ENCODE assay signal across 21 cellular contexts in the genomic region with DNA sequence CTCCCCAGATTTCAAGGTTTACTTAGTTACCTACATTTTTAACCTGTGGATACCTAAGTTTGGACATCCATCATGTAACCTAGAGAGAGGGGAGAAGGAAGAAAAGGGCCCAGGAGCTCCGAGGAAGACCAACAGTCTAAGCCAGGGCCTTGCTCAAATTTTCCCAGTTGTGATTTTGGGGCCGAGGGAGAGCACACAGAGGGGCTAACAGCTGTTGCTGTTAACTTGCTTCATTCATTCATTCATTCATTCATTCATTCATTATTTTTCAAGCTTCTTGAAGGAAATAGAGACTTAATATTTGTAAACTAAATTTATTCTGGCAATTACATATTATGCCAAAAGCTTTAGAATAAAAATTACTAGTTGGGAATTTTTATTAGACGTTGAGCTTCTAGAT.
"Had no signal": no experiment of that assay in that cellular context is flagged by ENCODE, and none has a peak within 500 bp of the region (broad histone marks: within the 10 kb centered on the region; RNA-seq: fewer than 3 reads in every experiment).

No MANE protein-coding gene starts in this region.

- DNase-seq: central memory CD4-positive, alpha-beta T cell; dorsolateral prefrontal cortex; effector CD4-positive, alpha-beta T cell; foreskin keratinocyte; head of caudate nucleus; left ventricle myocardium superior; naive thymus-derived CD4-positive, alpha-beta T cell; right cardiac atrium; small intestine; stimulated activated CD4-positive, alpha-beta T cell treated with anti-CD3 and anti-CD28 coated beads, Interleukin-15, amount 100 ng/mL, for 24 hours; stimulated activated CD4-positive, alpha-beta T cell treated with anti-CD3 and anti-CD28 coated beads, Interleukin-2, amount 100 ng/mL, for 48 hours; stimulated activated naive B cell treated with anti-CD40 and anti-IgM and Interleukin-4, amounts not matched to agents 10 μg/mL and 1 μg/mL and 100 μg/mL, for 72 hours; thyroid gland; upper lobe of left lung had no signal

- H3K27ac ChIP-seq: dorsolateral prefrontal cortex, epithelial cell of prostate, foreskin keratinocyte, lower lobe of right lung, neural progenitor cell, parathyroid adenoma, thyroid gland, upper lobe of left lung had no signal

- H3K36me3 ChIP-seq: lower lobe of right lung, neural progenitor cell had no signal

- H3K4me1 Mint-ChIP-seq: naive thymus-derived CD4-positive, alpha-beta T cell had no signal

- H3K36me3 Mint-ChIP-seq: naive thymus-derived CD4-positive, alpha-beta T cell; stimulated activated naive B cell treated with anti-CD40 and anti-IgM and Interleukin-4, amounts not matched to agents 10 μg/mL and 1 μg/mL and 100 μg/mL, for 72 hours had no signal

- H3K9me3 Mint-ChIP-seq: naive thymus-derived CD4-positive, alpha-beta T cell; nephron; neural progenitor cell; stimulated activated naive B cell treated with anti-CD40 and anti-IgM and Interleukin-4, amounts not matched to agents 10 μg/mL and 1 μg/mL and 100 μg/mL, for 72 hours; stimulated activated naive CD8-positive, alpha-beta T cell treated with anti-CD3 and anti-CD28 coated beads, Interleukin-15, Interleukin-2, amounts not matched to agents 100 ng/mL and 50 ng/mL, for 24 hours had no signal

- H3K4me3 ChIP-seq: dorsolateral prefrontal cortex, lower lobe of right lung, neural progenitor cell, thyroid gland, upper lobe of left lung had no signal

- H3K9ac ChIP-seq: neural progenitor cell, parathyroid adenoma had no signal

- H3K4me1 ChIP-seq: parathyroid adenoma had no signal

- H3K9me3 ChIP-seq: lower lobe of right lung, thyroid gland, upper lobe of left lung had no signal

- H3K27me3 ChIP-seq: dorsolateral prefrontal cortex, foreskin keratinocyte, neural progenitor cell, thyroid gland, upper lobe of left lung had no signal

- H3K4me3 Mint-ChIP-seq: naive thymus-derived CD4-positive, alpha-beta T cell; nephron; neural progenitor cell; stimulated activated naive B cell treated with anti-CD40 and anti-IgM and Interleukin-4, amounts not matched to agents 10 μg/mL and 1 μg/mL and 100 μg/mL, for 72 hours; stimulated activated naive CD8-positive, alpha-beta T cell treated with anti-CD3 and anti-CD28 coated beads, Interleukin-15, Interleukin-2, amounts not matched to agents 100 ng/mL and 50 ng/mL, for 24 hours had no signal

- H3K27me3 Mint-ChIP-seq: progenitor cell of endocrine pancreas; stimulated activated naive CD8-positive, alpha-beta T cell treated with anti-CD3 and anti-CD28 coated beads, Interleukin-15, Interleukin-2, amounts not matched to agents 100 ng/mL and 50 ng/mL, for 24 hours had no signal

- H3K27ac Mint-ChIP-seq: naive thymus-derived CD4-positive, alpha-beta T cell; nephron; neural progenitor cell; progenitor cell of endocrine pancreas; stimulated activated naive B cell treated with anti-CD40 and anti-IgM and Interleukin-4, amounts not matched to agents 10 μg/mL and 1 μg/mL and 100 μg/mL, for 72 hours; stimulated activated naive CD8-positive, alpha-beta T cell treated with anti-CD3 and anti-CD28 coated beads, Interleukin-15, Interleukin-2, amounts not matched to agents 100 ng/mL and 50 ng/mL, for 24 hours had no signal
